Comparison of ENCODE assay signal across 36 cellular contexts in genomic region chr5:180463216-180463900, GRCh38.
"Had no signal": no experiment of that assay in that cellular context is flagged by ENCODE, and none has a peak within 500 bp of the region (broad histone marks: within the 10 kb centered on the region; RNA-seq: fewer than 3 reads in every experiment).

No MANE protein-coding gene starts in this region.

- H3K36me3 ChIP-seq: adrenal gland, Peyer's patch had no signal

- H3K4me1 ChIP-seq: adrenal gland had no signal

- H3K27me3 Mint-ChIP-seq: activated CD4-positive, alpha-beta memory T cell treated with anti-CD3 and anti-CD28 coated beads for 36 hours; activated CD8-positive, alpha-beta memory T cell treated with anti-CD3 and anti-CD28 coated beads, Interleukin-2, amount 10 ng/mL, durations not matched to agents 7 days and 5 days had no signal

- H3K4me1 Mint-ChIP-seq: activated B cell treated with CpG ODN at 0.5 μM for 24 hours; activated CD8-positive, alpha-beta memory T cell treated with anti-CD3 and anti-CD28 coated beads, Interleukin-2, amount 10 ng/mL, durations not matched to agents 7 days and 5 days; brain; T-cell had no signal

- H3K4me3 Mint-ChIP-seq: activated B cell treated with CpG ODN at 0.5 μM for 24 hours; activated CD4-positive, alpha-beta memory T cell treated with anti-CD3 and anti-CD28 coated beads for 36 hours; activated CD8-positive, alpha-beta memory T cell treated with anti-CD3 and anti-CD28 coated beads, Interleukin-2, amount 10 ng/mL, durations not matched to agents 7 days and 5 days; activated naive CD4-positive, alpha-beta T cell treated with anti-CD3 and anti-CD28 coated beads for 36 hours; activated T-cell treated with anti-CD3 and anti-CD28 coated beads, Interleukin-2, amount 50 U/mL, for 4 hours; activated T-helper 1 cell treated with anti-CD3 and anti-CD28 coated beads, Interleukin-12 subunit alpha, Interleukin-12 subunit beta, Interleukin-2, Interleukin-4 antibody, amounts not matched to agents 30 ng/mL and 10 ng/mL and 1 ng/mL, durations not matched to agents 14 hours and 24 hours and 36 hours; brain; T-cell had no signal

- DNase-seq: activated B cell treated with CpG ODN at 0.5 μM for 24 hours; activated CD4-positive, alpha-beta memory T cell treated with anti-CD3 and anti-CD28 coated beads for 36 hours; activated CD4-positive, alpha-beta T cell treated with anti-CD3 and anti-CD28 coated beads for 4 hours; activated CD4-positive, alpha-beta T cell treated with anti-CD3 and anti-CD28 coated beads, Interleukin-2, amount 50 U/mL, for 1 hour; activated CD4-positive, CD25-positive, alpha-beta regulatory T cell treated with anti-CD3 and anti-CD28 coated beads, Interleukin-2, amount 50 U/mL, for 72 hours; activated CD8-positive, alpha-beta memory T cell treated with anti-CD3 and anti-CD28 coated beads, Interleukin-2, amount 10 ng/mL, durations not matched to agents 7 days and 5 days; activated gamma-delta T cell treated with Interleukin-2 at 50 U/mL for 16 hours; activated naive CD4-positive, alpha-beta T cell treated with anti-CD3 and anti-CD28 coated beads for 36 hours; activated T-cell treated with anti-CD3 and anti-CD28 coated beads, Interleukin-2, amount 50 U/mL, for 4 hours; adrenal gland; anterior cingulate cortex; caudate nucleus; cerebellar nuclear complex; Karpas-422; KBM-7; NCI-H1092; NCI-H1436 treated with DMSO at 0.1 percent for 48 hours; NCI-H1694 treated with DMSO at 0.1 percent for 48 hours; NCI-H2029 treated with DMSO at 0.1 percent for 48 hours; NCI-H2107; NCI-H226; NCI-H446 treated with DMSO at 0.1 percent for 48 hours; NCI-H524; NK-92 treated with Interleukin-12 subunit alpha and Interleukin-12 subunit beta, amount 100 ng/mL, for 24 hours; PC-3; Peyer's patch; SIG-M5; T-cell; T-helper 2 cell; T-helper 9 cell had no signal

- H3K27ac Mint-ChIP-seq: activated B cell treated with CpG ODN at 0.5 μM for 24 hours; activated CD4-positive, alpha-beta memory T cell treated with anti-CD3 and anti-CD28 coated beads for 36 hours; activated CD8-positive, alpha-beta memory T cell treated with anti-CD3 and anti-CD28 coated beads, Interleukin-2, amount 10 ng/mL, durations not matched to agents 7 days and 5 days; activated naive CD4-positive, alpha-beta T cell treated with anti-CD3 and anti-CD28 coated beads for 36 hours; activated naive CD4-positive, alpha-beta T cell treated with anti-CD3 and anti-CD28 coated beads, Interleukin-2, amount 50 U/mL, for 72 hours; activated T-helper 1 cell treated with anti-CD3 and anti-CD28 coated beads, Interleukin-12 subunit alpha, Interleukin-12 subunit beta, Interleukin-2, Interleukin-4 antibody, amounts not matched to agents 30 ng/mL and 10 ng/mL and 1 ng/mL, durations not matched to agents 14 hours and 24 hours and 36 hours; brain; T-cell had no signal

- H3K27ac ChIP-seq: adrenal gland, Peyer's patch, RWPE1 had no signal

- H3K27me3 ChIP-seq: Peyer's patch had no signal

- H3K9me3 Mint-ChIP-seq: activated B cell treated with CpG ODN at 0.5 μM for 24 hours; activated CD4-positive, alpha-beta memory T cell treated with anti-CD3 and anti-CD28 coated beads for 36 hours; activated naive CD4-positive, alpha-beta T cell treated with anti-CD3 and anti-CD28 coated beads for 36 hours; activated naive CD4-positive, alpha-beta T cell treated with anti-CD3 and anti-CD28 coated beads, Interleukin-2, amount 50 U/mL, for 72 hours; activated T-cell treated with anti-CD3 and anti-CD28 coated beads, Interleukin-2, amount 50 U/mL, for 4 hours; activated T-helper 1 cell treated with anti-CD3 and anti-CD28 coated beads, Interleukin-12 subunit alpha, Interleukin-12 subunit beta, Interleukin-2, Interleukin-4 antibody, amounts not matched to agents 30 ng/mL and 10 ng/mL and 1 ng/mL, durations not matched to agents 14 hours and 24 hours and 36 hours; T-cell had no signal

- ATAC-seq: activated CD8-positive, alpha-beta memory T cell treated with anti-CD3 and anti-CD28 coated beads, Interleukin-2, amount 10 ng/mL, durations not matched to agents 7 days and 5 days; activated naive CD4-positive, alpha-beta T cell treated with anti-CD3 and anti-CD28 coated beads, Interleukin-2, amount 50 U/mL, for 72 hours; activated T-cell treated with anti-CD3 and anti-CD28 coated beads, Interleukin-2, amount 50 U/mL, for 4 hours; PC-3; Right ventricle myocardium inferior; SK-N-SH treated with all-trans-retinoic acid at 6 μM for 48 hours; T-cell had no signal

- H3K9me3 ChIP-seq: adrenal gland, Peyer's patch had no signal

- H3K36me3 Mint-ChIP-seq: activated CD4-positive, alpha-beta memory T cell treated with anti-CD3 and anti-CD28 coated beads for 36 hours; activated CD8-positive, alpha-beta memory T cell treated with anti-CD3 and anti-CD28 coated beads, Interleukin-2, amount 10 ng/mL, durations not matched to agents 7 days and 5 days; activated naive CD4-positive, alpha-beta T cell treated with anti-CD3 and anti-CD28 coated beads, Interleukin-2, amount 50 U/mL, for 72 hours; brain; T-cell had no signal

- H3K4me3 ChIP-seq: adrenal gland, Peyer's patch had no signal
